Comparison of ENCODE assay signal across 9 cellular contexts in genomic region chr7:55065079-55065478, GRCh38. TPM values are rescaled to one million over a fixed set of nuclear protein-coding genes. Genes with fewer than 3 reads are reported as not detected.
DNase-seq lines count a peak whose midpoint lies in the region; ATAC-seq and TF ChIP-seq lines count a peak whose summit lies in the region.
"Had no signal": no experiment of that assay in that cellular context is flagged by ENCODE, and none has a peak within 500 bp of the region (broad histone marks: within the 10 kb centered on the region; RNA-seq: fewer than 3 reads in every experiment).

No MANE protein-coding gene starts in this region.

- dilution Hi-C loops in mammary epithelial cell (cut with HindIII; ENCODE audit: low sequenced_read_pairs) = loop anchor here (5.0 kb wide), 2 partner anchors 43 to 82 kb away; no protein-coding TSS in a partner anchor

- H3K9ac ChIP-seq in mammary epithelial cell (ENCODE audit: insufficient read depth, low read length) = peak overlapping the region; percentile 75
- H3K9ac ChIP-seq in muscle layer of colon (ENCODE audit: low read length) = no peak overlapping the region

- H3K4me3 ChIP-seq in mammary epithelial cell (replicated peaks in 1 of 3; ENCODE audit: insufficient read depth in 1 of 3, low read depth in 2 of 3, low read length in 3 of 3) (no peak overlapping the region), muscle layer of colon (ENCODE audit: low read depth in 1 of 2, low read length in 2 of 2) (no peak overlapping the region), HAP-1 (no peak overlapping the region)

- intact Hi-C loops in mammary epithelial cell (cut with micrococcal nuclease) = loop anchor here (1.0 to 5.0 kb wide), 5 partner anchors 21 to 278 kb away; no protein-coding TSS in a partner anchor

- no TSS peak for BruUV-seq in mammary epithelial cell (replicated peaks; lab: Mats Ljungman, UMichigan)

- peak; percentile 89 for DNase-seq in mammary epithelial cell
- no peak for DNase-seq in activated CD4-positive, alpha-beta T cell treated with anti-CD3 and anti-CD28 coated beads, Interleukin-2, amount 50 U/mL, for 48 hours
- DNase-seq in UCSD-AML1 (lab: John Stamatoyannopoulos, UW; ENCODE audit: unreplicated experiment) = no peak
- DNase-seq in NCI-H774 (lab: John Stamatoyannopoulos, UW) = no peak
- no peak for DNase-seq in HAP-1 (ENCODE audit: low spot score in 2 of 2)
- DNase-seq: naive B cell had no signal

- no peak overlapping the region for H2AFZ ChIP-seq in mammary epithelial cell (ENCODE audit: low read depth, low read length)

- peaks cover 27% of the 10 kb centered on the region for H3K36me3 ChIP-seq in mammary epithelial cell (ENCODE audit: insufficient read depth, low read length)
- no peaks in the 10 kb centered on the region for H3K36me3 ChIP-seq in muscle layer of colon (ENCODE audit: insufficient read depth, low read length)
- H3K36me3 ChIP-seq in HAP-1 (replicated peaks) = no peaks in the 10 kb centered on the region

- peak overlapping the region; percentile 58 for H3K4me2 ChIP-seq in mammary epithelial cell (ENCODE audit: insufficient read depth, low read depth, low read length)

- H3K27me3 ChIP-seq in mammary epithelial cell (ENCODE audit: insufficient read depth, low read length) (no peaks in the 10 kb centered on the region), muscle layer of colon (ENCODE audit: control insufficient read depth in 1 of 2, insufficient read depth in 2 of 2, low read length in 2 of 2) (no peaks in the 10 kb centered on the region), HAP-1 (ENCODE audit: low read depth) (no peaks in the 10 kb centered on the region)

- no peaks in the 10 kb centered on the region for H4K20me1 ChIP-seq in mammary epithelial cell (ENCODE audit: insufficient read depth, low read length)

- ATAC-seq in GM18511 (IDR thresholded peaks at IDR 0.05; ENCODE audit: unreplicated experiment) = peak; percentile 71
- peak; percentile 46 for ATAC-seq in HG03460 (IDR thresholded peaks at IDR 0.05; ENCODE audit: unreplicated experiment)

- H3K4me1 ChIP-seq in mammary epithelial cell (ENCODE audit: insufficient read depth, low read length) = peaks cover 71% of the 10 kb centered on the region
- peaks cover 47% of the 10 kb centered on the region for H3K4me1 ChIP-seq in muscle layer of colon (ENCODE audit: insufficient read depth, low read length)
- no peaks in the 10 kb centered on the region for H3K4me1 ChIP-seq in HAP-1

- in situ Hi-C loops in mammary epithelial cell (cut with MboI; ENCODE audit: low sequenced_read_pairs in 2 of 2) (no loop called here), HAP-1 (cut with MboI; ENCODE audit: low sequenced_read_pairs) (no loop called here)

- H3K27ac ChIP-seq in mammary epithelial cell (ENCODE audit: insufficient read depth, low read depth, low read length) = peak overlapping the region; percentile 97
- peak overlapping the region; percentile 21 for H3K27ac ChIP-seq in muscle layer of colon (ENCODE audit: low read depth, low read length)

- whole genome bisulfite sequencing in mammary epithelial cell (ENCODE audit: low coverage, missing lambda C conversion rate) = 2% methylated on average over 4 of the region's 4 CpGs

- peaks cover 87% of the 10 kb centered on the region for H3K79me2 ChIP-seq in mammary epithelial cell (ENCODE audit: insufficient read depth, low read length)

- no peak for TF ChIP-seq CTCF in mammary epithelial cell (conservative IDR thresholded peaks at IDR 0.05 in 1 of 2, IDR thresholded peaks at IDR 0.05 in 1 of 2; ENCODE audit: extremely low read depth in 1 of 2, insufficient read depth in 1 of 2, low read depth in 1 of 2, low read length in 2 of 2)

- no peaks in the 10 kb centered on the region for H3K9me3 ChIP-seq in mammary epithelial cell (replicated peaks; ENCODE audit: insufficient read depth, low read length)
- no peaks in the 10 kb centered on the region for H3K9me3 ChIP-seq in muscle layer of colon (ENCODE audit: low read length)
- no peaks in the 10 kb centered on the region for H3K9me3 ChIP-seq in HAP-1

- CTCF ChIA-PET in mammary epithelial cell (lab: Charles Lee; ENCODE audit: low non-redundant PET) = interaction anchor here (0.7 kb wide), 1 partner anchor 99 kb away, joined by 3 read pairs; no protein-coding TSS in a partner anchor

RNA-seq across cellular contexts. Expression of gene EGFR, which starts 46.3 kb away (rescaled TPM):
- 100 to 1,000 TPM; 304 to 534 TPM for total RNA-seq in mammary epithelial cell
- polyA plus RNA-seq in mammary epithelial cell = 169 TPM
- polyA minus RNA-seq in mammary epithelial cell = 379 TPM
